Comparison of ENCODE assay signal across 37 cellular contexts in genomic region chr3:64270861-64271260, GRCh38. TPM values are rescaled to one million over a fixed set of nuclear protein-coding genes. Genes with fewer than 3 reads are reported as not detected.
"Had no signal": no experiment of that assay in that cellular context is flagged by ENCODE, and none has a peak within 500 bp of the region (broad histone marks: within the 10 kb centered on the region; RNA-seq: fewer than 3 reads in every experiment).

No MANE protein-coding gene starts in this region.

- H3K4me3 ChIP-seq: ascending aorta, body of pancreas, breast epithelium had no signal

- ATAC-seq: activated CD4-positive, alpha-beta T cell treated with anti-CD3 and anti-CD28 coated beads for 36 hours; activated CD4-positive, CD25-positive, alpha-beta regulatory T cell treated with anti-CD3 and anti-CD28 coated beads, Interleukin-2, amount 50 U/mL, for 24 hours; activated CD8-positive, alpha-beta memory T cell treated with anti-CD3 and anti-CD28 coated beads, Interleukin-2, amount 10 ng/mL, durations not matched to agents 7 days and 5 days; activated CD8-positive, alpha-beta T cell treated with anti-CD3 and anti-CD28 coated beads, Interleukin-2, amount 10 ng/mL, durations not matched to agents 7 days and 5 days; activated naive CD8-positive, alpha-beta T cell treated with anti-CD3 and anti-CD28 coated beads, Interleukin-2, amount 50 U/mL, for 24 hours; body of pancreas had no signal

- H3K9me3 Mint-ChIP-seq: activated CD4-positive, alpha-beta memory T cell treated with anti-CD3 and anti-CD28 coated beads, Interleukin-2, amount 10 ng/mL, durations not matched to agents 7 days and 5 days; activated CD4-positive, alpha-beta T cell treated with anti-CD3 and anti-CD28 coated beads, Interleukin-2, amount 10 ng/mL, durations not matched to agents 7 days and 5 days; activated naive CD4-positive, alpha-beta T cell treated with anti-CD3 and anti-CD28 coated beads, Interleukin-2, amount 10 ng/mL, durations not matched to agents 7 days and 5 days; activated naive CD8-positive, alpha-beta T cell treated with anti-CD3 and anti-CD28 coated beads, Interleukin-2, amount 10 ng/mL, durations not matched to agents 7 days and 5 days; activated T-cell treated with anti-CD3 and anti-CD28 coated beads, Interleukin-2, amount 50 U/mL, for 24 hours; activated T-helper 2 cell treated with anti-CD3 and anti-CD28 coated beads, Interferon-gamma antibody, Interleukin-2, Interleukin-4, amounts not matched to agents 10 μg/mL and 5 μg/mL and 100 μg/mL, durations not matched to agents 14 hours and 24 hours and 36 hours; T-helper 1 cell treated with Interleukin-12 subunit alpha and Interleukin-12 subunit beta and Interleukin-4 antibody, amounts not matched to agents 30 μg/mL and 1 μg/mL, for 36 hours; T-helper 2 cell treated with Interferon-gamma antibody and Interleukin-4, amounts not matched to agents 5 μg/mL and 100 μg/mL, for 36 hours had no signal

- DNase-seq: activated CD4-positive, alpha-beta memory T cell treated with anti-CD3 and anti-CD28 coated beads, Interleukin-2, amount 10 ng/mL, durations not matched to agents 7 days and 5 days; activated CD4-positive, alpha-beta T cell treated with anti-CD3 and anti-CD28 coated beads for 1 hour; activated CD4-positive, alpha-beta T cell treated with anti-CD3 and anti-CD28 coated beads for 36 hours; activated CD4-positive, alpha-beta T cell treated with anti-CD3 and anti-CD28 coated beads for 48 hours; activated CD4-positive, alpha-beta T cell treated with anti-CD3 and anti-CD28 coated beads, Interleukin-2, amount 10 ng/mL, durations not matched to agents 7 days and 5 days; activated CD4-positive, alpha-beta T cell treated with anti-CD3 and anti-CD28 coated beads, Interleukin-2, amount 50 U/mL, for 48 hours; activated CD4-positive, CD25-positive, alpha-beta regulatory T cell; activated CD8-positive, alpha-beta memory T cell treated with anti-CD3 and anti-CD28 coated beads for 24 hours; activated CD8-positive, alpha-beta memory T cell treated with anti-CD3 and anti-CD28 coated beads, Interleukin-2, amount 10 ng/mL, durations not matched to agents 7 days and 5 days; activated CD8-positive, alpha-beta memory T cell treated with anti-CD3 and anti-CD28 coated beads, Interleukin-2, amount 50 U/mL, for 48 hours; activated CD8-positive, alpha-beta T cell treated with anti-CD3 and anti-CD28 coated beads, Interleukin-2, amount 10 ng/mL, durations not matched to agents 7 days and 5 days; activated effector memory CD4-positive, alpha-beta T cell treated with Interleukin-2 at 50 U/mL for 16 hours; activated gamma-delta T cell; activated naive CD4-positive, alpha-beta T cell treated with anti-CD3 and anti-CD28 coated beads, Interleukin-2, amount 10 ng/mL, durations not matched to agents 7 days and 5 days; activated naive CD4-positive, alpha-beta T cell treated with Interleukin-2 at 50 U/mL for 16 hours; activated naive CD8-positive, alpha-beta T cell treated with anti-CD3 and anti-CD28 coated beads, Interleukin-2, amount 10 ng/mL, durations not matched to agents 7 days and 5 days; activated naive CD8-positive, alpha-beta T cell treated with anti-CD3 and anti-CD28 coated beads, Interleukin-2, amount 50 U/mL, for 24 hours; activated T-cell treated with anti-CD3 and anti-CD28 coated beads, Interleukin-2, amount 50 U/mL, for 24 hours; activated T-cell treated with anti-CD3 and anti-CD28 coated beads, Interleukin-2, amount 50 U/mL, for 48 hours; amygdala; anterior cingulate cortex; body of pancreas; brain microvascular endothelial cell; central memory CD4-positive, alpha-beta T cell; T-helper 1 cell; T-helper 2 cell; T-helper 9 cell; WERI-Rb-1 had no signal

- H3K27ac Mint-ChIP-seq: activated CD4-positive, alpha-beta memory T cell treated with anti-CD3 and anti-CD28 coated beads, Interleukin-2, amount 10 ng/mL, durations not matched to agents 7 days and 5 days; activated CD4-positive, alpha-beta T cell treated with anti-CD3 and anti-CD28 coated beads for 36 hours; activated CD4-positive, alpha-beta T cell treated with anti-CD3 and anti-CD28 coated beads, Interleukin-2, amount 10 ng/mL, durations not matched to agents 7 days and 5 days; activated CD8-positive, alpha-beta memory T cell treated with anti-CD3 and anti-CD28 coated beads, Interleukin-2, amount 10 ng/mL, durations not matched to agents 7 days and 5 days; activated CD8-positive, alpha-beta T cell treated with anti-CD3 and anti-CD28 coated beads, Interleukin-2, amount 10 ng/mL, durations not matched to agents 7 days and 5 days; activated naive CD4-positive, alpha-beta T cell treated with anti-CD3 and anti-CD28 coated beads, Interleukin-2, amount 10 ng/mL, durations not matched to agents 7 days and 5 days; activated naive CD4-positive, alpha-beta T cell treated with anti-CD3 and anti-CD28 coated beads, Interleukin-2, amount 50 U/mL, for 24 hours; activated naive CD8-positive, alpha-beta T cell; activated naive CD8-positive, alpha-beta T cell treated with anti-CD3 and anti-CD28 coated beads, Interleukin-2, amount 10 ng/mL, durations not matched to agents 7 days and 5 days; activated naive CD8-positive, alpha-beta T cell treated with anti-CD3 and anti-CD28 coated beads, Interleukin-2, amount 50 U/mL, for 24 hours; activated T-cell treated with anti-CD3 and anti-CD28 coated beads, Interleukin-2, amount 50 U/mL, for 24 hours; activated T-helper 2 cell treated with anti-CD3 and anti-CD28 coated beads, Interferon-gamma antibody, Interleukin-2, Interleukin-4, amounts not matched to agents 10 μg/mL and 5 μg/mL and 100 μg/mL, durations not matched to agents 14 hours and 24 hours and 36 hours; T-helper 1 cell treated with Interleukin-12 subunit alpha and Interleukin-12 subunit beta and Interleukin-4 antibody, amounts not matched to agents 30 μg/mL and 1 μg/mL, for 36 hours; T-helper 2 cell treated with Interferon-gamma antibody and Interleukin-4, amounts not matched to agents 5 μg/mL and 100 μg/mL, for 36 hours; WTC11 had no signal

- H3K4me1 ChIP-seq: ascending aorta, breast epithelium had no signal

- H3K36me3 ChIP-seq: ascending aorta, brain microvascular endothelial cell, breast epithelium, WERI-Rb-1 had no signal

- H3K4me1 Mint-ChIP-seq: activated CD4-positive, alpha-beta memory T cell treated with anti-CD3 and anti-CD28 coated beads, Interleukin-2, amount 10 ng/mL, durations not matched to agents 7 days and 5 days; activated CD4-positive, alpha-beta T cell treated with anti-CD3 and anti-CD28 coated beads for 36 hours; activated CD4-positive, alpha-beta T cell treated with anti-CD3 and anti-CD28 coated beads, Interleukin-2, amount 10 ng/mL, durations not matched to agents 7 days and 5 days; activated CD8-positive, alpha-beta memory T cell treated with anti-CD3 and anti-CD28 coated beads, Interleukin-2, amount 10 ng/mL, durations not matched to agents 7 days and 5 days; activated naive CD4-positive, alpha-beta T cell treated with anti-CD3 and anti-CD28 coated beads, Interleukin-2, amount 10 ng/mL, durations not matched to agents 7 days and 5 days; activated naive CD4-positive, alpha-beta T cell treated with anti-CD3 and anti-CD28 coated beads, Interleukin-2, amount 50 U/mL, for 24 hours; activated naive CD8-positive, alpha-beta T cell treated with anti-CD3 and anti-CD28 coated beads, Interleukin-2, amount 10 ng/mL, durations not matched to agents 7 days and 5 days; activated naive CD8-positive, alpha-beta T cell treated with anti-CD3 and anti-CD28 coated beads, Interleukin-2, amount 50 U/mL, for 24 hours had no signal

- H3K27me3 ChIP-seq: ascending aorta, body of pancreas, brain microvascular endothelial cell, breast epithelium had no signal

- H3K27ac ChIP-seq: ascending aorta, body of pancreas, brain microvascular endothelial cell, breast epithelium, WERI-Rb-1 had no signal

- H3K36me3 Mint-ChIP-seq: activated CD8-positive, alpha-beta memory T cell treated with anti-CD3 and anti-CD28 coated beads, Interleukin-2, amount 10 ng/mL, durations not matched to agents 7 days and 5 days; activated naive CD4-positive, alpha-beta T cell treated with anti-CD3 and anti-CD28 coated beads, Interleukin-2, amount 10 ng/mL, durations not matched to agents 7 days and 5 days; activated naive CD4-positive, alpha-beta T cell treated with anti-CD3 and anti-CD28 coated beads, Interleukin-2, amount 50 U/mL, for 24 hours; activated naive CD8-positive, alpha-beta T cell; activated naive CD8-positive, alpha-beta T cell treated with anti-CD3 and anti-CD28 coated beads, Interleukin-2, amount 10 ng/mL, durations not matched to agents 7 days and 5 days had no signal

- H3K9me3 ChIP-seq: ascending aorta, body of pancreas, breast epithelium had no signal

- H3K4me3 Mint-ChIP-seq: activated CD4-positive, alpha-beta memory T cell treated with anti-CD3 and anti-CD28 coated beads, Interleukin-2, amount 10 ng/mL, durations not matched to agents 7 days and 5 days; activated CD4-positive, alpha-beta T cell treated with anti-CD3 and anti-CD28 coated beads for 36 hours; activated CD4-positive, alpha-beta T cell treated with anti-CD3 and anti-CD28 coated beads, Interleukin-2, amount 10 ng/mL, durations not matched to agents 7 days and 5 days; activated CD8-positive, alpha-beta memory T cell treated with anti-CD3 and anti-CD28 coated beads, Interleukin-2, amount 10 ng/mL, durations not matched to agents 7 days and 5 days; activated CD8-positive, alpha-beta T cell treated with anti-CD3 and anti-CD28 coated beads, Interleukin-2, amount 10 ng/mL, durations not matched to agents 7 days and 5 days; activated naive CD4-positive, alpha-beta T cell treated with anti-CD3 and anti-CD28 coated beads, Interleukin-2, amount 10 ng/mL, durations not matched to agents 7 days and 5 days; activated naive CD4-positive, alpha-beta T cell treated with anti-CD3 and anti-CD28 coated beads, Interleukin-2, amount 50 U/mL, for 24 hours; activated naive CD8-positive, alpha-beta T cell; activated naive CD8-positive, alpha-beta T cell treated with anti-CD3 and anti-CD28 coated beads, Interleukin-2, amount 10 ng/mL, durations not matched to agents 7 days and 5 days; activated naive CD8-positive, alpha-beta T cell treated with anti-CD3 and anti-CD28 coated beads, Interleukin-2, amount 50 U/mL, for 24 hours; activated T-cell treated with anti-CD3 and anti-CD28 coated beads, Interleukin-2, amount 50 U/mL, for 24 hours; T-helper 1 cell treated with Interleukin-12 subunit alpha and Interleukin-12 subunit beta and Interleukin-4 antibody, amounts not matched to agents 30 μg/mL and 1 μg/mL, for 36 hours; T-helper 2 cell treated with Interferon-gamma antibody and Interleukin-4, amounts not matched to agents 5 μg/mL and 100 μg/mL, for 36 hours; WTC11 had no signal

RNA-seq across cellular contexts. Expression of gene PRICKLE2, which starts 45.6 kb away (rescaled TPM):
- total RNA-seq: activated CD4-positive, alpha-beta memory T cell treated with anti-CD3 and anti-CD28 coated beads, Interleukin-2, amount 10 ng/mL, durations not matched to agents 7 days and 5 days; activated CD4-positive, alpha-beta T cell treated with anti-CD3 and anti-CD28 coated beads for 36 hours; activated CD4-positive, alpha-beta T cell treated with anti-CD3 and anti-CD28 coated beads, Interleukin-2, amount 10 ng/mL, durations not matched to agents 7 days and 5 days; activated CD8-positive, alpha-beta memory T cell treated with anti-CD3 and anti-CD28 coated beads, Interleukin-2, amount 10 ng/mL, durations not matched to agents 7 days and 5 days; activated CD8-positive, alpha-beta T cell treated with anti-CD3 and anti-CD28 coated beads, Interleukin-2, amount 10 ng/mL, durations not matched to agents 7 days and 5 days; activated naive CD8-positive, alpha-beta T cell treated with anti-CD3 and anti-CD28 coated beads, Interleukin-2, amount 10 ng/mL, durations not matched to agents 7 days and 5 days; activated T-helper 2 cell treated with anti-CD3 and anti-CD28 coated beads, Interferon-gamma antibody, Interleukin-2, Interleukin-4, amounts not matched to agents 10 μg/mL and 5 μg/mL and 100 μg/mL, durations not matched to agents 14 hours and 24 hours and 36 hours had no signal
